In the genomic region with DNA sequence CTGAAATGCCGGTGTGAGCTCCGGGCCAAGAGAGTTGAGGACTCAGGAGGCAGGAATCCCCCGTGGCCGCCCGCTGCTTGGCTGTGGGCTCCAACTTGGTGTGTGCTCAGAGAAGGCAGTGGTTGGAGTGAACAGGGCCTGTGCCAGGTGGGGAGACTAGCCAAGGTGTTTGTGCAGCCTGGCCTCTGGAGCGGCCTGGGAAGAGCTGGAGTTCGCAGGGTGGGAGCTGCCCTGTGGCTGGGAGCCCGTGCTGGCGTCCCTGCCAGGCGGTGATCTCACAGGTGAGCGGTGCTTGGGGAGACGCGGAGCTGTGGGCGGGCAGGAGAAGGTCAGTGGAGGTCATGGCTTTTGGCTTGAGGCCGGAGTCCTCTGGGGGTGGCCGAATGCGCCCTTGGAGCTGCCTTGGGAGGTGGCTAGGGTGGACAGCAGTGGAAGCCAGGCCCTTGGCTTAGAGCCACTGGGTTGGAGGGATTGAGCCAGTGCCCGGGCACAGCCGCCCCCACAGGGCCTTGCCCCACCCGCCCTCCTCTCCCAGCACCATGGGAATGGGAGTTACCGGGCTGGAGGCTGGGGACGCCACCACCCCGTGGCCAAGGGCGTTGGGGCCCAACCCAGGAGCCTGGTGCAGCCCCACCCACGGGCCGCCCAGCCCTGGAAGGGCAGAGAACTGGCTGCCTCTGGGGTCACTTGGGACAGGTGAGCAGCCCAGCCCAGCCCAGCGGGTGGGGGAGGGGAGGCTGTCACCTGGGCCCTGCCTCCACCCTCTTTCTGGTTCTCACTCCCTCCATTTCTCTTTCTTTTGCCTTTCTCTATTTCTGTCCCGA, we compare ENCODE assay signal across 9 cellular contexts. TPM values are rescaled to one million over a fixed set of nuclear protein-coding genes. Genes with fewer than 3 reads are reported as not detected.
A peak's percentile ranks its signal among the peaks of the same experiment; 100 is the strongest.
DNase-seq lines count a peak whose midpoint lies in the region; ATAC-seq, FAIRE-seq and TF ChIP-seq lines count a peak whose summit lies in the region.
"Had no signal": no experiment of that assay in that cellular context is flagged by ENCODE, and none has a peak within 500 bp of the region (broad histone marks: within the 10 kb centered on the region; RNA-seq: fewer than 3 reads in every experiment).

No MANE protein-coding gene starts in this region.

- H3K36me3 ChIP-seq in keratinocyte (ENCODE audit: control insufficient read depth in 2 of 2, extremely low read depth in 1 of 2, insufficient read depth in 2 of 2, low read length in 2 of 2): peaks cover 6 to 21% of the 10 kb centered on the region in 2 experiments

- FAIRE-seq in keratinocyte (lab: Jason Lieb, UNC): no peak
- FAIRE-seq: TTC549 had no signal

- H3K4me1 Mint-ChIP-seq in stimulated activated memory B cell treated with anti-CD40 and anti-IgM and Interleukin-4, amounts not matched to agents 10 μg/mL and 1 μg/mL and 100 μg/mL, for 72 hours: peaks cover 81% of the 10 kb centered on the region

- peak overlapping the region; percentile 97 for H3K27ac Mint-ChIP-seq in stimulated activated memory B cell treated with anti-CD40 and anti-IgM and Interleukin-4, amounts not matched to agents 10 μg/mL and 1 μg/mL and 100 μg/mL, for 72 hours

- H3K4me3 ChIP-seq in astrocyte of the spinal cord (ENCODE audit: low read depth, low read length) (peak overlapping the region; percentile 54), keratinocyte (ENCODE audit: control insufficient read depth in 2 of 3, extremely low read depth in 1 of 3, insufficient read depth in 2 of 3, low read depth in 1 of 3, low read length in 3 of 3) (peak overlapping the region; percentile 76 to 90 (median 90))

- no peaks in the 10 kb centered on the region for H3K9me3 Mint-ChIP-seq in stimulated activated memory B cell treated with anti-CD40 and anti-IgM and Interleukin-4, amounts not matched to agents 10 μg/mL and 1 μg/mL and 100 μg/mL, for 72 hours

- H3K9me1 ChIP-seq in keratinocyte (ENCODE audit: control insufficient read depth, extremely low read depth, insufficient read depth, low read length): peaks cover 2% of the 10 kb centered on the region

- H3K27me3 ChIP-seq in keratinocyte (ENCODE audit: control insufficient read depth, extremely low read depth, insufficient read depth, low read length): no peaks in the 10 kb centered on the region

- DNase-seq in DMS53 (lab: John Stamatoyannopoulos, UW) (peak; percentile 78), NCI-H2029 (lab: John Stamatoyannopoulos, UW) (peak; percentile 60), astrocyte of the spinal cord (ENCODE audit: low read depth, low spot score) (peak; percentile 59), keratinocyte (ENCODE audit: low read depth, low spot score) (no peak), NCI-H1436 treated with DMSO at 0.1 percent for 48 hours (lab: John Stamatoyannopoulos, UW) (no peak)

- H2AFZ ChIP-seq in keratinocyte (ENCODE audit: control insufficient read depth, low read length): no peak overlapping the region

- peaks cover 18% of the 10 kb centered on the region for H3K36me3 Mint-ChIP-seq in stimulated activated memory B cell treated with anti-CD40 and anti-IgM and Interleukin-4, amounts not matched to agents 10 μg/mL and 1 μg/mL and 100 μg/mL, for 72 hours

- dilution Hi-C loops in keratinocyte (cut with MboI; ENCODE audit: extremely low pct_ligation_motif_present, low sequenced_read_pairs): no loop called here

- H3K9ac ChIP-seq in keratinocyte (ENCODE audit: control insufficient read depth, extremely low read depth, insufficient read depth, low read length): peak overlapping the region; percentile 88

- peaks cover 8% of the 10 kb centered on the region for H3K79me2 ChIP-seq in keratinocyte (ENCODE audit: control insufficient read depth, insufficient read depth, low read length)

- H3K27ac ChIP-seq in keratinocyte (ENCODE audit: control insufficient read depth, insufficient read depth, low read length): peak overlapping the region; percentile 89

- ATAC-seq in stimulated activated memory B cell treated with anti-CD40 and anti-IgM and Interleukin-4, amounts not matched to agents 10 μg/mL and 1 μg/mL and 100 μg/mL, for 72 hours: no peak
- ATAC-seq in GM19035 (IDR thresholded peaks at IDR 0.05; ENCODE audit: unreplicated experiment) (no peak), GM21360 (IDR thresholded peaks at IDR 0.05; ENCODE audit: unreplicated experiment) (no peak)

- H3K4me1 ChIP-seq in keratinocyte (ENCODE audit: control insufficient read depth, extremely low read depth, insufficient read depth, low read length): peaks cover 68% of the 10 kb centered on the region

- peak overlapping the region; percentile 97 for H3K4me3 Mint-ChIP-seq in stimulated activated memory B cell treated with anti-CD40 and anti-IgM and Interleukin-4, amounts not matched to agents 10 μg/mL and 1 μg/mL and 100 μg/mL, for 72 hours

- TF ChIP-seq CTCF in astrocyte of the spinal cord (IDR thresholded peaks at IDR 0.05; ENCODE audit: low read depth, low read length): no peak
- TF ChIP-seq CTCF in keratinocyte (optimal IDR thresholded peaks at IDR 0.05 in 1 of 3, IDR thresholded peaks at IDR 0.05 in 1 of 3, conservative IDR thresholded peaks at IDR 0.05 in 1 of 3; ENCODE audit: extremely low read depth in 1 of 3, insufficient read depth in 2 of 3, low read length in 3 of 3): no peak

- H3K9me3 ChIP-seq in keratinocyte (ENCODE audit: control insufficient read depth, low read depth, low read length): no peaks in the 10 kb centered on the region

- peaks cover 6% of the 10 kb centered on the region for H4K20me1 ChIP-seq in keratinocyte (ENCODE audit: control insufficient read depth, extremely low read depth, insufficient read depth, low read length)

- in situ Hi-C loops in astrocyte of the spinal cord (cut with HindIII; ENCODE audit: low sequenced_read_pairs): no loop called here

- H3K4me2 ChIP-seq in keratinocyte (ENCODE audit: control insufficient read depth, extremely low read depth, insufficient read depth, low read depth, low read length): peak overlapping the region; percentile 96

- H3K27me3 Mint-ChIP-seq in stimulated activated memory B cell treated with anti-CD40 and anti-IgM and Interleukin-4, amounts not matched to agents 10 μg/mL and 1 μg/mL and 100 μg/mL, for 72 hours: no peaks in the 10 kb centered on the region

RNA-seq across cellular contexts. Expression of a gene that starts 7.1 kb away (rescaled TPM):
- polyA plus RNA-seq in keratinocyte: 97.5 to 164 TPM (median 113 TPM) in 3 replicates
- 140 TPM for polyA plus RNA-seq in keratinocyte (2011; ENCODE audit: low read depth)
- 57.4 and 107 TPM in 2 replicates for polyA plus RNA-seq in keratinocyte (2011; cell fraction: cytosol; rRNA removed)
- polyA plus RNA-seq in keratinocyte (2011; cell fraction: nucleus; rRNA removed): 226 and 247 TPM in 2 replicates
- 130 and 149 TPM in 2 replicates for polyA plus RNA-seq in keratinocyte (2012; ENCODE audit: low replicate concordance)
- 15.5 to 48.4 TPM (median 20.1 TPM) in 3 replicates for polyA minus RNA-seq in keratinocyte
- 122 TPM for polyA minus RNA-seq in keratinocyte (2011; cell fraction: cytosol; rRNA and poly(A)+ RNA removed)
- polyA minus RNA-seq in keratinocyte (2011; cell fraction: nucleus; rRNA and poly(A)+ RNA removed): 28.2 and 42.2 TPM in 2 replicates

RNA-seq across cellular contexts. Expression of a gene that starts 13.3 kb away (rescaled TPM):
- 18.5 to 30.1 TPM (median 27.6 TPM) in 3 replicates for polyA plus RNA-seq in keratinocyte
- 16.5 TPM for polyA plus RNA-seq in keratinocyte (2011; ENCODE audit: low read depth)
- polyA plus RNA-seq in keratinocyte (2011; cell fraction: cytosol; rRNA removed): 23.5 and 65.8 TPM in 2 replicates
- polyA plus RNA-seq in keratinocyte (2011; cell fraction: nucleus; rRNA removed): 16.3 and 21.3 TPM in 2 replicates
- polyA plus RNA-seq in keratinocyte (2012; ENCODE audit: low replicate concordance): 45.3 and 60.9 TPM in 2 replicates
- polyA minus RNA-seq in keratinocyte: 7.1 to 15.1 TPM (median 8.0 TPM) in 3 replicates
- polyA minus RNA-seq in keratinocyte (2011; cell fraction: cytosol; rRNA and poly(A)+ RNA removed): 49.3 TPM
- polyA minus RNA-seq in keratinocyte (2011; cell fraction: nucleus; rRNA and poly(A)+ RNA removed): 3.1 and 5.0 TPM in 2 replicates

RNA-seq across cellular contexts. Expression of a gene that starts 13.7 kb away (rescaled TPM):
- 4.7 to 14.1 TPM (median 6.8 TPM) in 3 replicates for polyA plus RNA-seq in keratinocyte
- 9.3 TPM for polyA plus RNA-seq in keratinocyte (2011; ENCODE audit: low read depth)
- 3.8 and 6.9 TPM in 2 replicates for polyA plus RNA-seq in keratinocyte (2011; cell fraction: cytosol; rRNA removed)
- 23.5 and 31.4 TPM in 2 replicates for polyA plus RNA-seq in keratinocyte (2011; cell fraction: nucleus; rRNA removed)
- 23.0 and 30.3 TPM in 2 replicates for polyA plus RNA-seq in keratinocyte (2012; ENCODE audit: low replicate concordance)
- polyA minus RNA-seq in keratinocyte: 5.9 to 26.1 TPM (median 6.6 TPM) in 3 replicates
- 44.9 TPM for polyA minus RNA-seq in keratinocyte (2011; cell fraction: cytosol; rRNA and poly(A)+ RNA removed)
- 31.4 and 35.8 TPM in 2 replicates for polyA minus RNA-seq in keratinocyte (2011; cell fraction: nucleus; rRNA and poly(A)+ RNA removed)

RNA-seq across cellular contexts. Expression of a gene that starts 20.5 kb away (rescaled TPM):
- 51.3 to 95.4 TPM (median 80.0 TPM) in 3 replicates for polyA plus RNA-seq in keratinocyte
- polyA plus RNA-seq in keratinocyte (2011; ENCODE audit: low read depth): 74.6 TPM
- 33.2 and 137 TPM in 2 replicates for polyA plus RNA-seq in keratinocyte (2011; cell fraction: cytosol; rRNA removed)
- polyA plus RNA-seq in keratinocyte (2011; cell fraction: nucleus; rRNA removed): 27.1 and 36.2 TPM in 2 replicates
- polyA plus RNA-seq in keratinocyte (2012; ENCODE audit: low replicate concordance): 91.2 and 205 TPM in 2 replicates
- polyA minus RNA-seq in keratinocyte: 23.4 to 39.5 TPM (median 25.4 TPM) in 3 replicates
- 297 TPM for polyA minus RNA-seq in keratinocyte (2011; cell fraction: cytosol; rRNA and poly(A)+ RNA removed)
- polyA minus RNA-seq in keratinocyte (2011; cell fraction: nucleus; rRNA and poly(A)+ RNA removed): 29.9 and 36.3 TPM in 2 replicates

RNA-seq across cellular contexts. Expression of a gene that starts 23.6 kb away (rescaled TPM):
- not detected in 3 replicates for polyA plus RNA-seq in keratinocyte
- polyA plus RNA-seq in keratinocyte (2011; ENCODE audit: low read depth): not detected
- not detected in 2 replicates for polyA plus RNA-seq in keratinocyte (2011; cell fraction: cytosol; rRNA removed)
- not detected in 2 replicates for polyA plus RNA-seq in keratinocyte (2011; cell fraction: nucleus; rRNA removed)
- not detected in 2 replicates for polyA plus RNA-seq in keratinocyte (2012; ENCODE audit: low replicate concordance)
- not detected in 3 replicates for polyA minus RNA-seq in keratinocyte
- polyA minus RNA-seq in keratinocyte (2011; cell fraction: cytosol; rRNA and poly(A)+ RNA removed): not detected
- polyA minus RNA-seq in keratinocyte (2011; cell fraction: nucleus; rRNA and poly(A)+ RNA removed): 0.53 TPM in 1 of 2 replicates, not detected in the other

Comparison
In these comparisons a context has a peak if more than half of its experiments do, and no peak if none do; other contexts are left out.
1. DNase-seq: peak in DMS53 (single experiment), NCI-H2029 (single experiment) and astrocyte of the spinal cord (single experiment); none in keratinocyte (single experiment) and NCI-H1436 treated with DMSO at 0.1 percent for 48 hours (single experiment).